12 cellular contexts compared by ENCODE assay signal in genomic region chr1:93723101-93723500, GRCh38. TPM values are rescaled to one million over a fixed set of nuclear protein-coding genes. Genes with fewer than 3 reads are reported as not detected.
A peak's percentile ranks its signal among the peaks of the same experiment; 100 is the strongest.
DNase-seq lines count a peak whose midpoint lies in the region; ATAC-seq and TF ChIP-seq lines count a peak whose summit lies in the region.
"Had no signal": no experiment of that assay in that cellular context is flagged by ENCODE, and none has a peak within 500 bp of the region (broad histone marks: within the 10 kb centered on the region; RNA-seq: fewer than 3 reads in every experiment).

No MANE protein-coding gene starts in this region.

- no peak overlapping the region for H4K8ac ChIP-seq in neuronal stem cell (ENCODE audit: low read depth, low read length)

- no peak overlapping the region for H2BK15ac ChIP-seq in neuronal stem cell (ENCODE audit: low read length)

- peaks cover 0 to 3% (median 0%) of the 10 kb centered on the region in 11 experiments; a peak in 2 of 22 replicates for H3K9me3 ChIP-seq in BLaER1 treated with 17β-estradiol and CSF1 and Interleukin-3, amounts not matched to agents 10 nM and 100 nM (replicated peaks in 1 of 11)
- no peaks in the 10 kb centered on the region for H3K9me3 ChIP-seq in SJCRH30 (replicated peaks)
- H3K9me3 ChIP-seq in gastroesophageal sphincter = no peaks in the 10 kb centered on the region
- no peaks in the 10 kb centered on the region for H3K9me3 ChIP-seq in neuronal stem cell (replicated peaks in 1 of 2; ENCODE audit: control insufficient read depth in 2 of 2, insufficient read depth in 1 of 2, low read depth in 1 of 2, low read length in 2 of 2)
- H3K9me3 ChIP-seq: suprapubic skin had no signal

- peaks cover 20 to 47% (median 31%) of the 10 kb centered on the region in 10 experiments for H3K4me1 ChIP-seq in BLaER1 treated with 17β-estradiol and CSF1 and Interleukin-3, amounts not matched to agents 10 nM and 100 nM
- peaks cover 37% of the 10 kb centered on the region for H3K4me1 ChIP-seq in SJCRH30
- peaks cover 0 to 28% (median 10%) of the 10 kb centered on the region in 3 donors for H3K4me1 ChIP-seq in gastroesophageal sphincter
- peaks cover 25 to 43% of the 10 kb centered on the region in 2 donors for H3K4me1 ChIP-seq in neuronal stem cell (ENCODE audit: control insufficient read depth in 2 of 2, insufficient read depth in 1 of 2, low read depth in 1 of 2, low read length in 2 of 2)

- H2BK5ac ChIP-seq in neuronal stem cell (ENCODE audit: low read length) = no peak overlapping the region

- H3K14ac ChIP-seq in neuronal stem cell (ENCODE audit: low read length) = no peak overlapping the region

- ATAC-seq in gastroesophageal sphincter = no peak

- no peak overlapping the region for H2BK12ac ChIP-seq in neuronal stem cell (ENCODE audit: low read length)

- TF ChIP-seq POLR2A in gastroesophageal sphincter (IDR thresholded peaks at IDR 0.05) = no peak

- no peak overlapping the region for H3K23ac ChIP-seq in neuronal stem cell (ENCODE audit: low read depth, low read length, poor library complexity)

- TF ChIP-seq EP300 in gastroesophageal sphincter (IDR thresholded peaks at IDR 0.05) = no peak

- peak overlapping the region; percentile 49 to 84 (median 73) for H3K4me2 ChIP-seq in BLaER1 treated with 17β-estradiol and CSF1 and Interleukin-3, amounts not matched to agents 10 nM and 100 nM
- H3K4me2 ChIP-seq in neuronal stem cell (ENCODE audit: insufficient read depth, low read length, poor library complexity, severe bottlenecking) = peak overlapping the region; percentile 30

- H3K27ac ChIP-seq in BLaER1 treated with 17β-estradiol and CSF1 and Interleukin-3, amounts not matched to agents 10 nM and 100 nM = peak overlapping the region in 9 of 11 experiments; percentile 59 to 82 (median 75); a peak in 18 of 22 replicates
- H3K27ac ChIP-seq in SJCRH30 (peak overlapping the region; percentile 95), gastroesophageal sphincter (peak overlapping the region in 3 of 4 donors; percentile 14 to 35 (median 30)), neuronal stem cell (replicated peaks; ENCODE audit: low read length) (peak overlapping the region; percentile 94)
- H3K27ac ChIP-seq: suprapubic skin had no signal

- no peak for TF ChIP-seq CTCF in gastroesophageal sphincter (IDR thresholded peaks at IDR 0.05)

- H3K36me3 ChIP-seq in BLaER1 treated with 17β-estradiol and CSF1 and Interleukin-3, amounts not matched to agents 10 nM and 100 nM = no peaks in the 10 kb centered on the region
- H3K36me3 ChIP-seq in SJCRH30 (no peaks in the 10 kb centered on the region), gastroesophageal sphincter (no peaks in the 10 kb centered on the region), neuronal stem cell (replicated peaks in 1 of 2; ENCODE audit: control insufficient read depth in 2 of 2, insufficient read depth in 2 of 2, low read length in 2 of 2) (no peaks in the 10 kb centered on the region)
- H3K36me3 ChIP-seq: suprapubic skin had no signal

- H3K18ac ChIP-seq in neuronal stem cell (ENCODE audit: low read length) = peak overlapping the region; percentile 92

- H3K9ac ChIP-seq in BLaER1 treated with 17β-estradiol and CSF1 and Interleukin-3, amounts not matched to agents 10 nM and 100 nM = peak overlapping the region; percentile 11 to 74 (median 62); a peak in 16 of 22 replicates
- no peak overlapping the region for H3K9ac ChIP-seq in neuronal stem cell (ENCODE audit: low read depth, low read length, poor library complexity)

- no peak overlapping the region for H2BK120ac ChIP-seq in neuronal stem cell (ENCODE audit: low read depth, low read length)

- no peak overlapping the region for H4K91ac ChIP-seq in neuronal stem cell (ENCODE audit: low read depth, low read length, poor library complexity)

- no peak overlapping the region for H3K4ac ChIP-seq in neuronal stem cell (ENCODE audit: low read length)

- DNase-seq in SJCRH30 (peak; percentile 71 to 75), neuronal stem cell (ENCODE audit: low spot score) (no peak), Kasumi-1 (lab: John Stamatoyannopoulos, UW) (no peak), NCI-H2081 treated with DMSO at 0.1 percent for 48 hours (lab: John Stamatoyannopoulos, UW) (no peak), NCI-H146 (lab: John Stamatoyannopoulos, UW) (no peak), SW 1271 (lab: John Stamatoyannopoulos, UW) (no peak)
- DNase-seq: activated CD4-positive, alpha-beta T cell treated with anti-CD3 and anti-CD28 coated beads, Interleukin-2, amount 50 U/mL, for 1 hour; activated naive CD4-positive, alpha-beta T cell; NCI-H1417 treated with DMSO at 0.1 percent for 48 hours had no signal

- H4K20me1 ChIP-seq in BLaER1 treated with 17β-estradiol and CSF1 and Interleukin-3, amounts not matched to agents 10 nM and 100 nM = no peaks in the 10 kb centered on the region

- no peak overlapping the region for H2AK5ac ChIP-seq in neuronal stem cell (ENCODE audit: low read depth, low read length)

- WGBS in gastroesophageal sphincter (ENCODE audit: low coverage in 1 of 2), 2 donors = 83 to 84% methylated on average over 5 to 6 of the region's 6 CpGs
- WGBS in neuronal stem cell (ENCODE audit: extremely low coverage in 2 of 2, insufficient read length in 2 of 2, insufficient replicate concordance in 1 of 2), 2 donors = no CpG with 5 or more reads among the region's 6 CpGs

- H3K79me1 ChIP-seq in neuronal stem cell (ENCODE audit: low read depth, low read length) = no peaks in the 10 kb centered on the region

- peak overlapping the region; percentile 80 for H2AFZ ChIP-seq in neuronal stem cell (ENCODE audit: low read length)

- no peaks in the 10 kb centered on the region for H3K27me3 ChIP-seq in BLaER1 treated with 17β-estradiol and CSF1 and Interleukin-3, amounts not matched to agents 10 nM and 100 nM
- no peaks in the 10 kb centered on the region for H3K27me3 ChIP-seq in SJCRH30
- H3K27me3 ChIP-seq in gastroesophageal sphincter = no peaks in the 10 kb centered on the region
- no peaks in the 10 kb centered on the region for H3K27me3 ChIP-seq in neuronal stem cell (ENCODE audit: control insufficient read depth in 3 of 3, insufficient read depth in 3 of 3, low read depth in 1 of 3, low read length in 3 of 3)
- H3K27me3 ChIP-seq: suprapubic skin had no signal

- no peak overlapping the region for H3K4me3 ChIP-seq in BLaER1 treated with 17β-estradiol and CSF1 and Interleukin-3, amounts not matched to agents 10 nM and 100 nM
- peak overlapping the region; percentile 17 for H3K4me3 ChIP-seq in SJCRH30
- no peak overlapping the region for H3K4me3 ChIP-seq in gastroesophageal sphincter
- peak overlapping the region in 1 of 2 donors; percentile 31 for H3K4me3 ChIP-seq in neuronal stem cell (ENCODE audit: low read length in 2 of 2)
- H3K4me3 ChIP-seq: suprapubic skin had no signal

RNA-seq across cellular contexts. Expression of gene BCAR3, which starts 41.5 kb away (rescaled TPM):
- 30.0 and 30.8 TPM in 2 replicates for total RNA-seq in SJCRH30 (2014; rRNA removed; shearing (Covaris generic))
- total RNA-seq in gastroesophageal sphincter = 10 to 100 TPM; 33.9 to 40.2 (median 38.3) TPM
- polyA plus RNA-seq in neuronal stem cell (2013, experiment 1 of 2) = 15.9 TPM
- 16.0 TPM for polyA plus RNA-seq in neuronal stem cell (2013, experiment 2 of 2)

Comparison
In these comparisons a context has a peak if more than half of its experiments do, and no peak if none do; other contexts are left out.
1. H3K27ac ChIP-seq: peak in every context shown above with its lines; median percentile 95 in SJCRH30; 94 in neuronal stem cell; 75 in BLaER1 treated with 17β-estradiol and CSF1 and Interleukin-3, amounts not matched to agents 10 nM and 100 nM; 30 in gastroesophageal sphincter.
2. DNase-seq: peak in SJCRH30 (2 of 2); none in neuronal stem cell (single experiment), Kasumi-1 (0 of 2), NCI-H2081 treated with DMSO at 0.1 percent for 48 hours (single experiment), NCI-H146 (single experiment) and SW 1271 (0 of 2).